Comparison of ENCODE assay signal across 21 cellular contexts in genomic region chr20:63935447-63935846, GRCh38. TPM values are rescaled to one million over a fixed set of nuclear protein-coding genes. Genes with fewer than 3 reads are reported as not detected.
DNase-seq lines count a peak whose midpoint lies in the region; ATAC-seq, FAIRE-seq and TF ChIP-seq lines count a peak whose summit lies in the region.
"Had no signal": no experiment of that assay in that cellular context is flagged by ENCODE, and none has a peak within 500 bp of the region (broad histone marks: within the 10 kb centered on the region; RNA-seq: fewer than 3 reads in every experiment).

No MANE protein-coding gene starts in this region.

- H3K36me3 ChIP-seq in heart right ventricle (peaks cover 0 to 95% (median 54%) of the 10 kb centered on the region in 9 donors), kidney (ENCODE audit: control insufficient read depth in 1 of 2, insufficient read depth in 2 of 2, low read length in 2 of 2) (peaks cover 12 to 38% of the 10 kb centered on the region in 2 donors), lower lobe of right lung (peaks cover 90% of the 10 kb centered on the region)

- no peaks in the 10 kb centered on the region for H3K9me3 Mint-ChIP-seq in progenitor cell of endocrine pancreas (ENCODE audit: low read depth)
- H3K9me3 Mint-ChIP-seq: CD4-positive, alpha-beta T cell; GM23338 had no signal

- peaks cover 22% of the 10 kb centered on the region for H3K36me3 Mint-ChIP-seq in progenitor cell of endocrine pancreas (ENCODE audit: insufficient read depth)

- ATAC-seq in Right ventricle myocardium superior (ENCODE audit: poor library complexity) = no peak
- no peak for ATAC-seq in heart right ventricle
- ATAC-seq in GM19324 (IDR thresholded peaks at IDR 0.05; ENCODE audit: low FRiP score, unreplicated experiment) = no peak
- no peak for ATAC-seq in lower lobe of right lung
- ATAC-seq: GM23338 had no signal

- H3K4me1 ChIP-seq in heart right ventricle = peaks cover 0 to 14% (median 4%) of the 10 kb centered on the region in 9 donors
- no peaks in the 10 kb centered on the region for H3K4me1 ChIP-seq in kidney (ENCODE audit: control insufficient read depth in 1 of 2, insufficient read depth in 1 of 2, low read depth in 1 of 2, low read length in 2 of 2)
- H3K4me1 ChIP-seq in lower lobe of right lung = no peaks in the 10 kb centered on the region
- H3K4me1 ChIP-seq: BE2C had no signal

- POLR2A ChIA-PET in RWPE1 (lab: Yijun Ruan, JAX; ENCODE audit: low non-redundant PET) = no interaction called here

- WGBS in heart right ventricle, 2 donors = 92 to 94% methylated on average over 9 of the region's 9 CpGs

- no peaks in the 10 kb centered on the region for H3K27me3 ChIP-seq in heart right ventricle
- no peaks in the 10 kb centered on the region for H3K27me3 ChIP-seq in lower lobe of right lung (ENCODE audit: low read depth)
- H3K27me3 ChIP-seq: BE2C had no signal

- H3K27ac ChIP-seq in heart right ventricle (no peak overlapping the region), RWPE1 (peak overlapping the region; percentile 91), kidney (ENCODE audit: low read depth in 2 of 2, low read length in 2 of 2) (no peak overlapping the region), lower lobe of right lung (no peak overlapping the region)
- H3K27ac ChIP-seq: C4-2B had no signal

- no peaks in the 10 kb centered on the region for H3K4me1 Mint-ChIP-seq in progenitor cell of endocrine pancreas (ENCODE audit: low read depth)

- TF ChIP-seq CTCF in heart right ventricle (IDR thresholded peaks at IDR 0.05) (no peak), RWPE1 (conservative IDR thresholded peaks at IDR 0.05; ENCODE audit: low read depth) (no peak), kidney (IDR thresholded peaks at IDR 0.05; ENCODE audit: borderline replicate concordance, extremely low read depth, insufficient read depth) (no peak), progenitor cell of endocrine pancreas (IDR thresholded peaks at IDR 0.05; ENCODE audit: unreplicated experiment) (no peak), lower lobe of right lung (IDR thresholded peaks at IDR 0.05) (no peak)

- H3K9ac ChIP-seq in kidney (ENCODE audit: low read length in 2 of 2) = no peak overlapping the region

- CTCF ChIA-PET in RWPE1 (lab: Yijun Ruan, JAX) = no interaction called here

- FAIRE-seq in kidney (lab: Jason Lieb, UNC) = no peak
- FAIRE-seq: A204.1, GM12892, GM18507, H54 had no signal

- intact Hi-C loops in Right ventricle myocardium superior (cut with DNase I) (no loop called here), heart right ventricle (cut with DNase I) (no loop called here), kidney (cut with DNase I) (no loop called here), head of caudate nucleus (cut with DNase I) (no loop called here), lower lobe of right lung (cut with DNase I) (no loop called here)

- H3K27ac Mint-ChIP-seq in progenitor cell of endocrine pancreas = peak overlapping the region; percentile 43
- H3K27ac Mint-ChIP-seq: CD4-positive, alpha-beta T cell had no signal

- H3K9me3 ChIP-seq in heart right ventricle (no peaks in the 10 kb centered on the region), kidney (ENCODE audit: control insufficient read depth in 1 of 2, low read length in 2 of 2) (no peaks in the 10 kb centered on the region), lower lobe of right lung (no peaks in the 10 kb centered on the region)
- H3K9me3 ChIP-seq: BE2C had no signal

- no peaks in the 10 kb centered on the region for H3K27me3 Mint-ChIP-seq in progenitor cell of endocrine pancreas
- H3K27me3 Mint-ChIP-seq: CD4-positive, alpha-beta T cell had no signal

- H3K4me3 Mint-ChIP-seq in progenitor cell of endocrine pancreas (ENCODE audit: low read depth) = no peak overlapping the region
- H3K4me3 Mint-ChIP-seq: CD4-positive, alpha-beta T cell; GM23338 had no signal

- no peak overlapping the region for H3K4me3 ChIP-seq in heart right ventricle
- no peak overlapping the region for H3K4me3 ChIP-seq in kidney (ENCODE audit: low read length in 2 of 2)
- H3K4me3 ChIP-seq in lower lobe of right lung = no peak overlapping the region
- H3K4me3 ChIP-seq: GM23338 had no signal

- DNase-seq in Right ventricle myocardium superior (peak; percentile 24), heart right ventricle (no peak), RWPE1 (ENCODE audit: low spot score) (no peak), kidney (peak; percentile 57), progenitor cell of endocrine pancreas (ENCODE audit: low spot score, unreplicated experiment) (no peak), head of caudate nucleus (no peak), lower lobe of right lung (no peak)
- DNase-seq: ACHN; BE2C; CD4-positive, alpha-beta T cell; DMS153; DMS79; GDM1; HCEC 1CT had no signal

RNA-seq across cellular contexts. Expression of gene UCKL1, which starts 20.8 kb away (rescaled TPM):
- total RNA-seq in Right ventricle myocardium superior = 54.4 TPM
- 10 to 100 TPM; 27.3 to 70.4 (median 39.0) TPM for total RNA-seq in heart right ventricle
- 100 to 1,000 TPM in 1 of 2 donors, 10 to 100 TPM in 1; 36.3 to 130 TPM for polyA plus RNA-seq in heart right ventricle
- total RNA-seq in kidney = 39.8 TPM
- 39.3 TPM for polyA plus RNA-seq in kidney (ENCODE audit: insufficient read depth, low read depth, low replicate concordance)
- 78.9 and 79.2 TPM in 2 replicates for total RNA-seq in progenitor cell of endocrine pancreas
- 31.5 TPM for total RNA-seq in lower lobe of right lung

RNA-seq across cellular contexts. Expression of gene ZNF512B, which starts 34.3 kb away (rescaled TPM):
- total RNA-seq in Right ventricle myocardium superior = 11.3 TPM
- total RNA-seq in heart right ventricle = 10 to 100 TPM; 11.1 to 14.8 (median 13.7) TPM
- polyA plus RNA-seq in heart right ventricle = 10 to 100 TPM in 1 of 2 donors, 1 to 10 TPM in 1; 4.6 to 11.8 TPM
- 19.2 TPM for total RNA-seq in kidney
- 8.6 TPM for polyA plus RNA-seq in kidney (ENCODE audit: insufficient read depth, low read depth, low replicate concordance)
- 49.4 and 50.5 TPM in 2 replicates for total RNA-seq in progenitor cell of endocrine pancreas
- 13.7 TPM for total RNA-seq in lower lobe of right lung

RNA-seq across cellular contexts. Expression of gene DNAJC5, which starts 40.5 kb away (rescaled TPM):
- total RNA-seq in Right ventricle myocardium superior (42.3 TPM), heart right ventricle (10 to 100 TPM; 32.8 to 52.2 (median 38.5) TPM), kidney (52.3 TPM), progenitor cell of endocrine pancreas (41.8 and 42.3 TPM in 2 replicates), lower lobe of right lung (54.5 TPM)
- polyA plus RNA-seq in heart right ventricle (10 to 100 TPM; 19.5 to 23.8 TPM), kidney (ENCODE audit: insufficient read depth, low read depth, low replicate concordance) (24.4 TPM)

RNA-seq across cellular contexts. Expression of gene SAMD10, which starts 44.0 kb away (rescaled TPM):
- total RNA-seq in Right ventricle myocardium superior (6.0 TPM), heart right ventricle (1 to 10 TPM; 3.4 to 8.4 (median 4.0) TPM), kidney (7.9 TPM), progenitor cell of endocrine pancreas (12.8 and 14.0 TPM in 2 replicates), lower lobe of right lung (3.6 TPM)
- polyA plus RNA-seq in heart right ventricle (1 to 10 TPM; 3.9 to 8.8 TPM), kidney (ENCODE audit: insufficient read depth, low read depth, low replicate concordance) (8.5 TPM)

RNA-seq across cellular contexts. Expression of gene PRPF6, which starts 45.5 kb away (rescaled TPM):
- total RNA-seq in Right ventricle myocardium superior = 45.3 TPM
- total RNA-seq in heart right ventricle = 10 to 100 TPM; 43.8 to 53.6 (median 48.1) TPM
- polyA plus RNA-seq in heart right ventricle = 10 to 100 TPM; 27.8 to 48.4 TPM
- 73.3 TPM for total RNA-seq in kidney
- 51.3 TPM for polyA plus RNA-seq in kidney (ENCODE audit: insufficient read depth, low read depth, low replicate concordance)
- 74.7 and 76.4 TPM in 2 replicates for total RNA-seq in progenitor cell of endocrine pancreas
- total RNA-seq in lower lobe of right lung = 57.2 TPM

Comparison
In these comparisons a context has a peak if more than half of its experiments do, and no peak if none do; other contexts are left out.
1. DNase-seq: peak in Right ventricle myocardium superior (single experiment) and kidney (single experiment); none in heart right ventricle (0 of 2), RWPE1 (single experiment), progenitor cell of endocrine pancreas (single experiment), head of caudate nucleus (0 of 42) and lower lobe of right lung (single experiment).